ENCODE assay signal across 19 cellular contexts in genomic region chr1:214219916-214220315, GRCh38.
"Had no signal": no experiment of that assay in that cellular context is flagged by ENCODE, and none has a peak within 500 bp of the region (broad histone marks: within the 10 kb centered on the region; RNA-seq: fewer than 3 reads in every experiment).

No MANE protein-coding gene starts in this region.

- ATAC-seq: activated T-helper 17 cell treated with anti-CD3 and anti-CD28 coated beads, Interleukin-2, amount 50 U/mL, for 72 hours; body of pancreas; heart left ventricle; left cardiac atrium had no signal

- H3K9me3 ChIP-seq: body of pancreas, heart left ventricle, tibial nerve had no signal

- H3K27ac ChIP-seq: body of pancreas, heart left ventricle, tibial nerve had no signal

- DNase-seq: activated B cell treated with CpG ODN at 0.5 μM for 24 hours; activated CD4-positive, alpha-beta memory T cell treated with anti-CD3 and anti-CD28 coated beads, Interleukin-2, amount 10 ng/mL, durations not matched to agents 7 days and 5 days; activated CD4-positive, alpha-beta T cell treated with anti-CD3 and anti-CD28 coated beads for 4 hours; activated naive CD4-positive, alpha-beta T cell; activated naive CD8-positive, alpha-beta T cell treated with anti-CD3 and anti-CD28 coated beads, Interleukin-2, amount 10 ng/mL, durations not matched to agents 7 days and 5 days; activated T-cell treated with anti-CD3 and anti-CD28 coated beads, Interleukin-2, amount 50 U/mL, for 1 hour; amygdala; body of pancreas; caudate nucleus; heart left ventricle; left cardiac atrium; nephron progenitor cell; nucleus accumbens; stimulated activated CD4-positive, alpha-beta T cell treated with anti-CD3 and anti-CD28 coated beads, Interleukin-2, amount 100 ng/mL, for 24 hours; T-helper 1 cell; T-helper 9 cell had no signal

- H3K27me3 ChIP-seq: body of pancreas, heart left ventricle had no signal

- FAIRE-seq: frontal cortex had no signal

- H3K4me3 ChIP-seq: body of pancreas, heart left ventricle, tibial nerve had no signal

- H3K36me3 ChIP-seq: heart left ventricle, tibial nerve had no signal
